ENCODE assay signal across 8 cellular contexts in genomic region chr16:30409125-30410060, GRCh38. TPM values are rescaled to one million over a fixed set of nuclear protein-coding genes. Genes with fewer than 3 reads are reported as not detected.
A peak's percentile ranks its signal among the peaks of the same experiment; 100 is the strongest.
DNase-seq lines count a peak whose midpoint lies in the region; ATAC-seq, FAIRE-seq and TF ChIP-seq lines count a peak whose summit lies in the region.

No MANE protein-coding gene starts in this region.

- H3K36me3 ChIP-seq in bronchial epithelial cell (ENCODE audit: control insufficient read depth, insufficient read depth, low read length): peaks cover 3% of the 10 kb centered on the region
- peaks cover 0 to 4% of the 10 kb centered on the region in 2 donors for H3K36me3 ChIP-seq in kidney (ENCODE audit: control insufficient read depth in 1 of 2, insufficient read depth in 2 of 2, low read length in 2 of 2)

- H3K9me3 ChIP-seq in kidney (ENCODE audit: control insufficient read depth in 1 of 2, low read length in 2 of 2): no peaks in the 10 kb centered on the region

- TF ChIP-seq CTCF in bronchial epithelial cell (IDR thresholded peaks at IDR 0.05; ENCODE audit: insufficient read depth, low read length, severe bottlenecking) (peak; percentile 95), kidney (IDR thresholded peaks at IDR 0.05; ENCODE audit: borderline replicate concordance, extremely low read depth, insufficient read depth) (peak; percentile 96)

- peak; percentile 48 for ATAC-seq in HG02870 (IDR thresholded peaks at IDR 0.05; ENCODE audit: unreplicated experiment)
- ATAC-seq in HG02852 (IDR thresholded peaks at IDR 0.05; ENCODE audit: unreplicated experiment): no peak

- intact Hi-C loops in kidney (cut with DNase I): no loop called here

- DNase-seq in DMS153 treated with DMSO at 0.1 percent for 48 hours (lab: John Stamatoyannopoulos, UW; ENCODE audit: unreplicated experiment) (peak; percentile 78), NCI-H345 treated with DMSO at 0.1 percent for 48 hours (lab: John Stamatoyannopoulos, UW; ENCODE audit: unreplicated experiment) (peak; percentile 90), bronchial epithelial cell (ENCODE audit: low read depth) (peak; percentile 66), kidney (peak; percentile 94)
- peak; percentile 87 for DNase-seq in activated CD4-positive, CD25-positive, alpha-beta regulatory T cell treated with anti-CD3 and anti-CD28 coated beads, Interleukin-2, amount 50 U/mL, for 16 hours (ENCODE audit: low read depth, low spot score)
- peak; percentile 93 for DNase-seq in stimulated activated CD4-positive, alpha-beta T cell treated with anti-CD3 and anti-CD28 coated beads, Interleukin-15, amount 100 ng/mL, for 24 hours

- H3K4me3 ChIP-seq in bronchial epithelial cell (ENCODE audit: low read depth, low read length) (no peak overlapping the region), kidney (ENCODE audit: low read length in 2 of 2) (peak overlapping the region in 1 of 2 donors; percentile 25)

- FAIRE-seq in bronchial epithelial cell (lab: Jason Lieb, UNC): no peak
- no peak for FAIRE-seq in kidney (lab: Jason Lieb, UNC)

- H3K27me3 ChIP-seq in bronchial epithelial cell (ENCODE audit: control insufficient read depth, insufficient read depth, low read length): no peaks in the 10 kb centered on the region

- peak overlapping the region in 1 of 2 donors; percentile 30 for H3K27ac ChIP-seq in kidney (ENCODE audit: low read depth in 2 of 2, low read length in 2 of 2)

- H3K4me1 ChIP-seq in kidney (ENCODE audit: control insufficient read depth in 1 of 2, insufficient read depth in 1 of 2, low read depth in 1 of 2, low read length in 2 of 2): peaks cover 17 to 25% of the 10 kb centered on the region in 2 donors

- peak overlapping the region in 1 of 2 donors; percentile 43 for H3K9ac ChIP-seq in kidney (ENCODE audit: low read length in 2 of 2)

RNA-seq across cellular contexts. Expression of gene ZNF771, which starts 2.0 kb away (rescaled TPM):
- total RNA-seq in bronchial epithelial cell (5.0 and 10.0 TPM in 2 replicates), kidney (7.8 TPM)
- 14.8 TPM for polyA plus RNA-seq in kidney (ENCODE audit: insufficient read depth, low read depth, low replicate concordance)

RNA-seq across cellular contexts. Expression of gene ZNF48, which starts 14.2 kb away (rescaled TPM):
- total RNA-seq in bronchial epithelial cell (11.4 and 12.9 TPM in 2 replicates), kidney (9.7 TPM)
- polyA plus RNA-seq in kidney (ENCODE audit: insufficient read depth, low read depth, low replicate concordance): 6.9 TPM

RNA-seq across cellular contexts. Expression of gene DCTPP1, which starts 20.4 kb away (rescaled TPM):
- total RNA-seq in bronchial epithelial cell (11.5 and 30.3 TPM in 2 replicates), kidney (39.1 TPM)
- polyA plus RNA-seq in kidney (ENCODE audit: insufficient read depth, low read depth, low replicate concordance): 64.7 TPM

RNA-seq across cellular contexts. Expression of gene SEPTIN1, which starts 27.0 kb away (rescaled TPM):
- under 0.01 TPM in 1 of 2 replicates, not detected in the other for total RNA-seq in bronchial epithelial cell
- 12.8 TPM for total RNA-seq in kidney
- 5.0 TPM for polyA plus RNA-seq in kidney (ENCODE audit: insufficient read depth, low read depth, low replicate concordance)

RNA-seq across cellular contexts. Expression of gene MYL11, which starts 34.8 kb away (rescaled TPM):
- not detected in 2 replicates for total RNA-seq in bronchial epithelial cell
- not detected for total RNA-seq in kidney
- 2.3 TPM for polyA plus RNA-seq in kidney (ENCODE audit: insufficient read depth, low read depth, low replicate concordance)
